ENCODE assay signal across 17 cellular contexts in genomic region chr4:3833326-3833989, GRCh38.
"Had no signal": no experiment of that assay in that cellular context is flagged by ENCODE, and none has a peak within 500 bp of the region (broad histone marks: within the 10 kb centered on the region; RNA-seq: fewer than 3 reads in every experiment).

No MANE protein-coding gene starts in this region.

- H3K4me1 ChIP-seq: esophagus muscularis mucosa, gastrocnemius medialis, left lung, transverse colon had no signal

- DNase-seq: effector memory CD8-positive, alpha-beta T cell; gastrocnemius medialis; islet precursor cell; mesendoderm; naive B cell; small intestine; stimulated activated CD4-positive, alpha-beta T cell treated with anti-CD3 and anti-CD28 coated beads, Interleukin-12 subunit alpha, Interleukin-12 subunit beta, amount 100 ng/mL, for 4 hours; stimulated activated naive CD4-positive, alpha-beta T cell; stomach; substantia nigra; transverse colon had no signal

- H3K4me3 ChIP-seq: esophagus muscularis mucosa, gastrocnemius medialis, left lung, stomach, thoracic aorta, transverse colon had no signal

- H3K27ac ChIP-seq: epithelial cell of prostate, esophagus muscularis mucosa, gastrocnemius medialis, left lung, neutrophil, stomach, thoracic aorta, transverse colon had no signal

- H3K9me3 ChIP-seq: gastrocnemius medialis, left lung, neutrophil, thoracic aorta, transverse colon had no signal

- H3K36me3 ChIP-seq: esophagus muscularis mucosa, gastrocnemius medialis, left lung, neutrophil, stomach, thoracic aorta, transverse colon had no signal

- ATAC-seq: effector memory CD8-positive, alpha-beta T cell; gastrocnemius medialis; left lung had no signal

- FAIRE-seq: colon, small intestine had no signal
